ENCODE assay signal across 9 cellular contexts in the genomic region with DNA sequence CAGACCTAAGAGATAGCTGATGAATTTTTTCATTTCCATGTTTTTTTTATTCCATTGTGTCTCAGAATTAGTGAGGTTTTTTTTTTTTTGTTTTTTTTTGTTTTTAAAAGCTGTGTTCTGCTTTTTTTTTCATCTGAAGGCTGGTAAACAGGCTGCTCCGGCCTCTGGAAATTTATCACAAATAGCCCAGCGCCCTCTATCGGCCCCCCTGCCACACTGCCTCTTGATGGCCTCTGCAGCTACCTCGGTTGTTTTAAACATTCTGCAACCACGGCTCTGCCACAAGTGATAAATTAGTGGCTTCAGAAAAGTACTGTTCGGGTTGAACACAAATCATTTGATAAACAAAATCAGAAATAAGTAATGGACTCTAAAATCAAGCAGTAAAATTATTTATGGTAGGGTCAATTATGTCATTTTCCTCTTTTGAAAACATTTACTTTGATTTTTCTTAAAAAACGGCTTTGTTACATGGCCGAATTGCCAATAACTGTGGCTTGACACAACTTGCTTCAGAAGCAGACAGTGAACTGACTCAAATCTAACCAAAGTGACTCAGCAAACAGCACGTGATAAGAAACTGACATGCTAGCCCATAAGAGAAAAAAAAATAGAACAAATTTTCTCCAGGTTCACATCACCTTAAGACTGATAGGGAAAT.
DNase-seq lines count a peak whose midpoint lies in the region; ATAC-seq lines count a peak whose summit lies in the region.
"Had no signal": no experiment of that assay in that cellular context is flagged by ENCODE, and none has a peak within 500 bp of the region (broad histone marks: within the 10 kb centered on the region; RNA-seq: fewer than 3 reads in every experiment).

No MANE protein-coding gene starts in this region.

- no peak overlapping the region for H2AK5ac ChIP-seq in mesenchymal stem cell (ENCODE audit: low read length, severe bottlenecking)

- no peak overlapping the region for H3K4me3 ChIP-seq in mesenchymal stem cell (ENCODE audit: insufficient read depth in 1 of 2, low read depth in 1 of 2, low read length in 2 of 2)
- H3K4me3 ChIP-seq: BLaER1 treated with 17β-estradiol and CSF1 and Interleukin-3, amounts not matched to agents 10 nM and 100 nM had no signal

- no peak overlapping the region for H3K27ac ChIP-seq in mesenchymal stem cell (ENCODE audit: low read length, poor library complexity, severe bottlenecking)

- intact Hi-C loops in activated CD4-positive, alpha-beta T cell treated with anti-CD3 and anti-CD28 coated beads for 36 hours (cut with DNase I, micrococcal nuclease) = loop anchor here in 1 of 2 experiments (2.0 to 10.0 kb wide), 3 partner anchors 514 to 1147 kb away; no protein-coding TSS in a partner anchor

- no peak overlapping the region for H3K4me2 ChIP-seq in mesenchymal stem cell (ENCODE audit: low read length, poor library complexity, severe bottlenecking)

- H3K23ac ChIP-seq in mesenchymal stem cell (ENCODE audit: low read length in 2 of 2) = no peak overlapping the region

- no peaks in the 10 kb centered on the region for H3K36me3 Mint-ChIP-seq in activated CD4-positive, alpha-beta T cell treated with anti-CD3 and anti-CD28 coated beads for 36 hours (ENCODE audit: low read depth)
- H3K36me3 Mint-ChIP-seq in stimulated activated effector memory CD8-positive, alpha-beta T cell treated with anti-CD3 and anti-CD28 coated beads, Interleukin-12 subunit alpha, Interleukin-12 subunit beta, amount 100 ng/mL, for 72 hours = no peaks in the 10 kb centered on the region

- 25% methylated on average over 5 of the region's 9 CpGs for WGBS in mesenchymal stem cell

- no peaks in the 10 kb centered on the region for H3K27me3 Mint-ChIP-seq in activated CD4-positive, alpha-beta T cell treated with anti-CD3 and anti-CD28 coated beads for 36 hours

- H3K27me3 ChIP-seq in mesenchymal stem cell (ENCODE audit: control insufficient read depth in 1 of 2, insufficient read depth in 1 of 2, low read length in 2 of 2) = no peaks in the 10 kb centered on the region
- H3K27me3 ChIP-seq: BLaER1 treated with 17β-estradiol and CSF1 and Interleukin-3, amounts not matched to agents 10 nM and 100 nM had no signal

- H2BK5ac ChIP-seq in mesenchymal stem cell (ENCODE audit: low read depth, low read length, poor library complexity, severe bottlenecking) = no peak overlapping the region

- H3K79me1 ChIP-seq in mesenchymal stem cell (replicated peaks; ENCODE audit: low read length, poor library complexity, severe bottlenecking) = no peaks in the 10 kb centered on the region

- H3K14ac ChIP-seq in mesenchymal stem cell (ENCODE audit: low read length in 2 of 2) = no peak overlapping the region

- H2AFZ ChIP-seq in mesenchymal stem cell (ENCODE audit: low read depth, low read length) = no peak overlapping the region

- H3K9me3 Mint-ChIP-seq in activated CD4-positive, alpha-beta T cell treated with anti-CD3 and anti-CD28 coated beads for 36 hours (ENCODE audit: low read depth) = no peaks in the 10 kb centered on the region
- no peaks in the 10 kb centered on the region for H3K9me3 Mint-ChIP-seq in stimulated activated effector memory CD8-positive, alpha-beta T cell treated with anti-CD3 and anti-CD28 coated beads, Interleukin-12 subunit alpha, Interleukin-12 subunit beta, amount 100 ng/mL, for 72 hours

- H2BK12ac ChIP-seq in mesenchymal stem cell (ENCODE audit: low read length in 2 of 2) = no peak overlapping the region

- no peak overlapping the region for H3K27ac Mint-ChIP-seq in activated CD4-positive, alpha-beta T cell treated with anti-CD3 and anti-CD28 coated beads for 36 hours
- no peak overlapping the region for H3K27ac Mint-ChIP-seq in stimulated activated effector memory CD8-positive, alpha-beta T cell treated with anti-CD3 and anti-CD28 coated beads, Interleukin-12 subunit alpha, Interleukin-12 subunit beta, amount 100 ng/mL, for 72 hours

- H3K4me1 Mint-ChIP-seq in activated CD4-positive, alpha-beta T cell treated with anti-CD3 and anti-CD28 coated beads for 36 hours = no peaks in the 10 kb centered on the region
- H3K4me1 Mint-ChIP-seq in stimulated activated effector memory CD8-positive, alpha-beta T cell treated with anti-CD3 and anti-CD28 coated beads, Interleukin-12 subunit alpha, Interleukin-12 subunit beta, amount 100 ng/mL, for 72 hours = no peaks in the 10 kb centered on the region

- H3K4ac ChIP-seq in mesenchymal stem cell (ENCODE audit: low read depth in 1 of 2, low read length in 2 of 2) = no peak overlapping the region

- H3K9ac ChIP-seq in mesenchymal stem cell (ENCODE audit: low read length) = no peak overlapping the region
- H3K9ac ChIP-seq: BLaER1 treated with 17β-estradiol and CSF1 and Interleukin-3, amounts not matched to agents 10 nM and 100 nM had no signal

- no peaks in the 10 kb centered on the region for H3K9me3 ChIP-seq in mesenchymal stem cell (ENCODE audit: control insufficient read depth, low read length)

- H3K4me1 ChIP-seq in mesenchymal stem cell (ENCODE audit: control insufficient read depth, insufficient read depth, low read depth, low read length) = no peaks in the 10 kb centered on the region

- H3K18ac ChIP-seq in mesenchymal stem cell (ENCODE audit: low read depth in 1 of 2, low read length in 2 of 2) = no peak overlapping the region

- DNase-seq in NCI-H1417 (lab: John Stamatoyannopoulos, UW) = peak; percentile 7 to 51 (median 31)
- no peak for DNase-seq in NCI-H1417 treated with DMSO at 0.1 percent for 48 hours (lab: John Stamatoyannopoulos, UW)
- peak; percentile 69 for DNase-seq in NCI-H2171 treated with DMSO at 0.1 percent for 48 hours (lab: John Stamatoyannopoulos, UW)
- peak; percentile 78 for DNase-seq in activated CD4-positive, alpha-beta T cell treated with anti-CD3 and anti-CD28 coated beads for 36 hours
- DNase-seq in ecto neural progenitor cell (ENCODE audit: low spot score) = peak; percentile 79
- DNase-seq in mesenchymal stem cell = peak; percentile 17
- peak; percentile 18 to 69 for DNase-seq in stimulated activated effector memory CD8-positive, alpha-beta T cell treated with anti-CD3 and anti-CD28 coated beads, Interleukin-12 subunit alpha, Interleukin-12 subunit beta, amount 100 ng/mL, for 72 hours (ENCODE audit: low spot score in 2 of 2)

- POLR2A ChIA-PET in activated CD4-positive, alpha-beta T cell treated with anti-CD3 and anti-CD28 coated beads for 36 hours (lab: Charles Lee) = no interaction called here

- CTCF ChIA-PET in activated CD4-positive, alpha-beta T cell treated with anti-CD3 and anti-CD28 coated beads for 36 hours (lab: Charles Lee) = interaction anchor here (0.6 to 2.1 kb wide), 13 partner anchors 9 to 1473 kb away, joined by 3 to 4 read pairs (median 3); no protein-coding TSS in a partner anchor

- no peak overlapping the region for H2BK120ac ChIP-seq in mesenchymal stem cell (ENCODE audit: low read depth, low read length)

- no peak overlapping the region for H3K4me3 Mint-ChIP-seq in activated CD4-positive, alpha-beta T cell treated with anti-CD3 and anti-CD28 coated beads for 36 hours
- no peak overlapping the region for H3K4me3 Mint-ChIP-seq in stimulated activated effector memory CD8-positive, alpha-beta T cell treated with anti-CD3 and anti-CD28 coated beads, Interleukin-12 subunit alpha, Interleukin-12 subunit beta, amount 100 ng/mL, for 72 hours

- H3K36me3 ChIP-seq in mesenchymal stem cell (ENCODE audit: control insufficient read depth in 1 of 2, insufficient read depth in 2 of 2, low read depth in 1 of 2, low read length in 2 of 2) = no peaks in the 10 kb centered on the region
- H3K36me3 ChIP-seq: BLaER1 treated with 17β-estradiol and CSF1 and Interleukin-3, amounts not matched to agents 10 nM and 100 nM had no signal

- H2BK15ac ChIP-seq in mesenchymal stem cell (ENCODE audit: low read depth, poor library complexity, severe bottlenecking) = no peak overlapping the region

- peak; percentile 54 for ATAC-seq in HG02571 (IDR thresholded peaks at IDR 0.05; ENCODE audit: unreplicated experiment)
- ATAC-seq in activated CD4-positive, alpha-beta T cell treated with anti-CD3 and anti-CD28 coated beads for 36 hours = peak; percentile 36
- ATAC-seq in stimulated activated effector memory CD8-positive, alpha-beta T cell treated with anti-CD3 and anti-CD28 coated beads, Interleukin-12 subunit alpha, Interleukin-12 subunit beta, amount 100 ng/mL, for 72 hours = no peak

- H4K91ac ChIP-seq in mesenchymal stem cell (ENCODE audit: low read length) = no peak overlapping the region

- H4K8ac ChIP-seq in mesenchymal stem cell (ENCODE audit: low read length) = no peak overlapping the region
